In genomic region chr1:39653546-39654031, GRCh38 we compare ENCODE assay signal across 1 cellular context.
TF ChIP-seq lines count a peak whose summit lies in the region.

No MANE protein-coding gene starts in this region.

TF ChIP-seq in GM23338, 12 proteins besides CTCF, POLR2A, EP300 and RAD21 (continued from another document):
- TF ChIP-seq ZNF462 (CRISPR knock-in tag; IDR thresholded peaks at IDR 0.05) (no peak), JUNB (IDR thresholded peaks at IDR 0.05; ENCODE audit: unreplicated experiment) (no peak), EZH2 (IDR thresholded peaks at IDR 0.05; ENCODE audit: low read depth, unreplicated experiment) (no peak), ZNF114 (CRISPR knock-in tag; IDR thresholded peaks at IDR 0.05) (no peak), CREB1 (CRISPR knock-in tag; IDR thresholded peaks at IDR 0.05; ENCODE audit: low read depth) (no peak), NANOG (IDR thresholded peaks at IDR 0.05; ENCODE audit: borderline replicate concordance) (no peak), ZNF331 (CRISPR knock-in tag; IDR thresholded peaks at IDR 0.05; ENCODE audit: low read depth) (no peak)
